Comparison of ENCODE assay signal across 8 cellular contexts in the genomic region with DNA sequence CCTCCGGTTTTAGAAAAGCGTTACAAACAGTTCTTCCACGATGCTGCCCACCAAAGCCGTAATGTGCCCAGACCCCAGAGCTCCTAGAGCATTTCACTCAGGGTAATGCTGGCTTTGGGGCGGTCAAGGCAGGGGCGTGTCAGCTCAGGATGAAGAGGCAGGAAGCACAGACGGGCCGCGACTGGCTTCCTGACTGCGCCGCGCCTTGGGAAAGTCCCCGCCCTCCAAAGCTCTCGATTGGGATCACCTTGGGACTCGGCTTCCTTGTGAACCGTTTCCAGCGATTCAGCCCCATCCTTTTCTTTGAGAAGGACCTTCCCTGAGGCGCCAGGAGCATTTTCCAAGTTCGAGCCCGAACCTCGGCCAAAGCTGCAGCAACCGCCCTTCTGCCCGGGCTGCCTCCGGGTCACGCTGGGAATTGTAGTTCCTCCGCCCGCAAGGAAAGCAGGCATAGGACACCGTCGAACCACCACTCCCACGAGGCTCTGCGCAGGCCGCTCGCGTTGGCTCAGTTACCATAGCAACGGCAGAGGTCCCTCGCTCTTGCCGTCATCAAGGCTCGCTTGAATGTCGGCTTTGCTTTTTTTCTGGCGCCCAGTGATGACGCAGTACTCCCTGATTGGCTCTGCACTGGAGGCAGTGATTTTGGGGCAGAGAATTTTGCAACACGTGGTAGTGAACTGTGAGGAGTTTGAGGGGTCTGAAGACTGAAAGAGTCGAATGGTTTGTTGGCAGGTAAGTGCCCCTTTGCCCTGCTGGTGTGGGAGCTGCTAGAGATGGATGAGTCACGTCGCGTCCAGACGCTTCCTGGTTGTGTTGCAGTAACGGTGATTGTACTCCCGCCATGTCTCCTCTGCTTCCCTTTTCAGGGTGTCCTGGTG. TPM values are rescaled to one million over a fixed set of nuclear protein-coding genes. Genes with fewer than 3 reads are reported as not detected.
DNase-seq lines count a peak whose midpoint lies in the region; ATAC-seq and TF ChIP-seq lines count a peak whose summit lies in the region.

A gene with protein sequence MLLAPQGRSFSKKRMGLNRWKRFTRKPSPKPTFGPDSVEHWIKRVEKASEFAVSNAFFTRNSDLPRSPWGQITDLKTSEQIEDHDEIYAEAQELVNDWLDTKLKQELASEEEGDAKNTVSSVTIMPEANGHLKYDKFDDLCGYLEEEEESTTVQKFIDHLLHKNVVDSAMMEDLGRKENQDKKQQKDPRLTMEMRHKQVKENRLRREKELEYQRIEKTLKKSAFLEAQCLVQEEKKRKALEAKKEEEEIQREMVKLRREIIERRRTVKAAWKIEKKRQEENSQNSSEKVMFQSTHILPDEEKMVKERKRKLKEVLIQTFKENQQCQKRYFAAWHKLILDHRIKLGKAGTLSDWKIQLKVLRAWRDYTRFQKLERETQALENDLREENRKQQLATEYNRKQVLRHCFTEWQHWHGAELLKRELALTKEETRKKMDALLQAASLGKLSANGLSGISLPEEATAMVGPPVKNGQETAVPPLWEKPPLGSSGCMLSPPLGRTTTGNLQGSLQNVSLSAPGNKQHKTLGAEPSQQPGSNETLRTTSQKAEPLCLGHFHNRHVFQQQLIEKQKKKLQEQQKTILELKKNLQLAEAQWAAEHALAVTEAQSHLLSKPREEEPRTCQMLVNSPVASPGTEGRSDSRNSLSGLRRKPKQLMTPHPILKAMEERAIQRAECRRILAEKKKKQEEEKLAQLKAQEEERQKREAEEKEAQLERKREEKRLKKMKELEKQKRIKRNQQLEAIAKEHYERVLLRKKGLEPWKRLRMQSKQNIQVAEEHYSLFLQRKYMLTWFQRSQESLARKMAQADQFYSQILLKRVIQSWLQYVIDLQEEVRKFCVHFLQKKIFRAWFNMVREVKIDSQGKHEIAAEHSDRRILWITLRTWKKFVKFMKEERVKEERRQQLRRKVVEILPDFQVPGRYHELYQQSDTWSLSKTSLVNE (minus strand): TSS at position 397 of the 881 bp plus-strand sequence. CDS start 60 bp downstream, at position 337.
A gene (plus strand): TSS at position 608 of the 881 bp plus-strand sequence. CDS start 8,521 bp downstream, outside the sequence.

- peak within 1 kb of the TSS; percentile 84 for H3K4me3 Mint-ChIP-seq in activated T-helper 17 cell treated with anti-CD3 and anti-CD28 coated beads, Interleukin-2, amount 50 U/mL, for 72 hours
- peak within 1 kb of the TSS; percentile 91 to 100 (median 98) for H3K4me3 Mint-ChIP-seq in naive thymus-derived CD4-positive, alpha-beta T cell
- H3K4me3 Mint-ChIP-seq in stimulated activated memory B cell treated with anti-CD40 and anti-IgM and Interleukin-4, amounts not matched to agents 10 μg/mL and 1 μg/mL and 100 μg/mL, for 72 hours = peak within 1 kb of the TSS; percentile 93

- peak within 1 kb of the TSS; percentile 89 for H3K27ac Mint-ChIP-seq in activated T-helper 17 cell treated with anti-CD3 and anti-CD28 coated beads, Interleukin-2, amount 50 U/mL, for 72 hours
- peak within 1 kb of the TSS; percentile 87 to 99 (median 97) for H3K27ac Mint-ChIP-seq in naive thymus-derived CD4-positive, alpha-beta T cell
- peak within 1 kb of the TSS; percentile 93 for H3K27ac Mint-ChIP-seq in stimulated activated memory B cell treated with anti-CD40 and anti-IgM and Interleukin-4, amounts not matched to agents 10 μg/mL and 1 μg/mL and 100 μg/mL, for 72 hours

- peak within 1 kb of the TSS; percentile 91 for H3K27ac ChIP-seq in naive thymus-derived CD4-positive, alpha-beta T cell (ENCODE audit: low read depth, low read length)

- H3K27me3 ChIP-seq in naive thymus-derived CD4-positive, alpha-beta T cell (ENCODE audit: control insufficient read depth in 2 of 2, insufficient read depth in 2 of 2, low read length in 2 of 2) = no peaks in the 10 kb centered on the region

- no peaks in the 10 kb centered on the region for H3K9me3 Mint-ChIP-seq in activated T-helper 17 cell treated with anti-CD3 and anti-CD28 coated beads, Interleukin-2, amount 50 U/mL, for 72 hours
- H3K9me3 Mint-ChIP-seq in naive thymus-derived CD4-positive, alpha-beta T cell = peaks cover 0 to 5% (median 0%) of the 10 kb centered on the region in 11 donors
- no peaks in the 10 kb centered on the region for H3K9me3 Mint-ChIP-seq in stimulated activated memory B cell treated with anti-CD40 and anti-IgM and Interleukin-4, amounts not matched to agents 10 μg/mL and 1 μg/mL and 100 μg/mL, for 72 hours

- TF ChIP-seq CTCF in fibroblast of mammary gland (conservative IDR thresholded peaks at IDR 0.05; ENCODE audit: control insufficient read depth, insufficient read depth, low read depth, low read length) = no peak

- H3K9me3 ChIP-seq in naive thymus-derived CD4-positive, alpha-beta T cell (ENCODE audit: control insufficient read depth in 2 of 3, low read length in 3 of 3) = no peaks in the 10 kb centered on the region

- intact Hi-C loops in naive thymus-derived CD4-positive, alpha-beta T cell (cut with micrococcal nuclease) = loop anchor here (1.0 to 5.0 kb wide), 19 partner anchors 108 to 1728 kb away; a partner anchor contains a TSS

- DNase-seq in EH (ENCODE audit: low read depth) = peak; percentile 100
- peak; percentile 95 for DNase-seq in GOT3 (lab: John Stamatoyannopoulos, UW)
- peak; percentile 99 for DNase-seq in LHCN-M2 (ENCODE audit: low read depth)
- peak; percentile 99 for DNase-seq in RPMI7951 (ENCODE audit: low read depth)
- DNase-seq in fibroblast of mammary gland (ENCODE audit: low read depth) = peak; percentile 99
- DNase-seq in naive thymus-derived CD4-positive, alpha-beta T cell = peak; percentile 82 to 99 (median 98)

- H3K4me3 ChIP-seq in fibroblast of mammary gland (ENCODE audit: control insufficient read depth, low read depth, low read length) = peak within 1 kb of the TSS; percentile 97
- peak within 1 kb of the TSS; percentile 95 for H3K4me3 ChIP-seq in naive thymus-derived CD4-positive, alpha-beta T cell (ENCODE audit: low read length)

- H3K36me3 ChIP-seq in naive thymus-derived CD4-positive, alpha-beta T cell (ENCODE audit: control insufficient read depth in 2 of 3, insufficient read depth in 3 of 3, low read length in 3 of 3) = peaks cover 0 to 4% (median 0%) of the 10 kb centered on the region in 3 experiments

- POLR2A ChIA-PET in naive thymus-derived CD4-positive, alpha-beta T cell (lab: Charles Lee) = interaction anchor here (0.6 to 1.3 kb wide), 4 partner anchors 11 to 1601 kb away, joined by 3 to 4 read pairs (median 3); no protein-coding TSS in a partner anchor

- peaks cover 39% of the 10 kb centered on the region for H3K36me3 Mint-ChIP-seq in activated T-helper 17 cell treated with anti-CD3 and anti-CD28 coated beads, Interleukin-2, amount 50 U/mL, for 72 hours (ENCODE audit: low read depth)
- peaks cover 0 to 20% (median 5%) of the 10 kb centered on the region in 5 donors for H3K36me3 Mint-ChIP-seq in naive thymus-derived CD4-positive, alpha-beta T cell
- peaks cover 23% of the 10 kb centered on the region for H3K36me3 Mint-ChIP-seq in stimulated activated memory B cell treated with anti-CD40 and anti-IgM and Interleukin-4, amounts not matched to agents 10 μg/mL and 1 μg/mL and 100 μg/mL, for 72 hours

- no peaks in the 10 kb centered on the region for H3K27me3 Mint-ChIP-seq in activated T-helper 17 cell treated with anti-CD3 and anti-CD28 coated beads, Interleukin-2, amount 50 U/mL, for 72 hours
- peaks cover 0 to 2% (median 0%) of the 10 kb centered on the region in 5 donors for H3K27me3 Mint-ChIP-seq in naive thymus-derived CD4-positive, alpha-beta T cell
- no peaks in the 10 kb centered on the region for H3K27me3 Mint-ChIP-seq in stimulated activated memory B cell treated with anti-CD40 and anti-IgM and Interleukin-4, amounts not matched to agents 10 μg/mL and 1 μg/mL and 100 μg/mL, for 72 hours

- peaks cover 29% of the 10 kb centered on the region for H3K4me1 Mint-ChIP-seq in activated T-helper 17 cell treated with anti-CD3 and anti-CD28 coated beads, Interleukin-2, amount 50 U/mL, for 72 hours
- peaks cover 24 to 60% (median 55%) of the 10 kb centered on the region in 7 donors for H3K4me1 Mint-ChIP-seq in naive thymus-derived CD4-positive, alpha-beta T cell
- H3K4me1 Mint-ChIP-seq in stimulated activated memory B cell treated with anti-CD40 and anti-IgM and Interleukin-4, amounts not matched to agents 10 μg/mL and 1 μg/mL and 100 μg/mL, for 72 hours = peaks cover 52% of the 10 kb centered on the region

- peaks cover 10 to 12% of the 10 kb centered on the region in 2 donors for H3K4me1 ChIP-seq in naive thymus-derived CD4-positive, alpha-beta T cell (ENCODE audit: control insufficient read depth in 2 of 2, insufficient read depth in 2 of 2, low read length in 2 of 2)

- CTCF ChIA-PET in naive thymus-derived CD4-positive, alpha-beta T cell (lab: Charles Lee) = interaction anchor here (0.8 kb wide), 1 partner anchor 496 kb away, joined by 3 read pairs; no protein-coding TSS in a partner anchor

- peak; percentile 95 for ATAC-seq in activated T-helper 17 cell treated with anti-CD3 and anti-CD28 coated beads, Interleukin-2, amount 50 U/mL, for 72 hours (replicated peaks)
- peak; percentile 97 for ATAC-seq in naive thymus-derived CD4-positive, alpha-beta T cell
- peak; percentile 99 for ATAC-seq in stimulated activated memory B cell treated with anti-CD40 and anti-IgM and Interleukin-4, amounts not matched to agents 10 μg/mL and 1 μg/mL and 100 μg/mL, for 72 hours

RNA-seq across cellular contexts. Expression of the first gene that starts in this region (rescaled TPM):
- 0.51 and 1.3 TPM in 2 replicates for total RNA-seq in LHCN-M2 (2014; rRNA removed)
- polyA plus RNA-seq in LHCN-M2 (2012) = 0.29 TPM
- total RNA-seq in RPMI7951 (2014; rRNA removed; shearing (Covaris generic)) = 0.96 and 1.6 TPM in 2 replicates
- 1 to 10 TPM; 1.4 to 2.3 TPM for total RNA-seq in activated T-helper 17 cell treated with anti-CD3 and anti-CD28 coated beads, Interleukin-2, amount 50 U/mL, for 72 hours
- 1 to 10 TPM; 3.9 to 8.8 (median 5.1) TPM for total RNA-seq in naive thymus-derived CD4-positive, alpha-beta T cell
- polyA plus RNA-seq in naive thymus-derived CD4-positive, alpha-beta T cell = 1 to 10 TPM; 1.4 to 2.4 TPM

RNA-seq across cellular contexts. Expression of the second gene that starts in this region (rescaled TPM):
- total RNA-seq in LHCN-M2 (2014; rRNA removed) = 14.9 and 16.8 TPM in 2 replicates
- polyA plus RNA-seq in LHCN-M2 (2012) = 4.2 TPM
- 17.7 and 20.4 TPM in 2 replicates for total RNA-seq in RPMI7951 (2014; rRNA removed; shearing (Covaris generic))
- 10 to 100 TPM; 25.1 to 45.5 TPM for total RNA-seq in activated T-helper 17 cell treated with anti-CD3 and anti-CD28 coated beads, Interleukin-2, amount 50 U/mL, for 72 hours
- 10 to 100 TPM; 29.9 to 38.8 (median 33.8) TPM for total RNA-seq in naive thymus-derived CD4-positive, alpha-beta T cell
- polyA plus RNA-seq in naive thymus-derived CD4-positive, alpha-beta T cell = 10 to 100 TPM in 1 of 2 donors, 1 to 10 TPM in 1; 9.6 to 15.6 TPM

Comparison
In these comparisons a context has a peak if more than half of its experiments do, and no peak if none do; other contexts are left out.
1. Peak in every context shown above with its lines: DNase-seq, ATAC-seq, H3K4me3 ChIP-seq and H3K27ac ChIP-seq.